15 cellular contexts compared by ENCODE assay signal in genomic region chr9:113906411-113907110, GRCh38. TPM values are rescaled to one million over a fixed set of nuclear protein-coding genes. Genes with fewer than 3 reads are reported as not detected.
DNase-seq lines count a peak whose midpoint lies in the region; ATAC-seq and TF ChIP-seq lines count a peak whose summit lies in the region.
"Had no signal": no experiment of that assay in that cellular context is flagged by ENCODE, and none has a peak within 500 bp of the region (broad histone marks: within the 10 kb centered on the region; RNA-seq: fewer than 3 reads in every experiment).

No MANE protein-coding gene starts in this region.

- CTCF ChIA-PET in AG04450 (lab: Charles Lee) = interaction anchor here (0.9 to 1.1 kb wide), 2 partner anchors 10 to 57 kb away, joined by 3 to 4 read pairs; no protein-coding TSS in a partner anchor

- TF ChIP-seq POLR2A in esophagus muscularis mucosa (IDR thresholded peaks at IDR 0.05; ENCODE audit: low read depth) = no peak

- H3K4me2 ChIP-seq in neuronal stem cell (ENCODE audit: insufficient read depth, low read length, poor library complexity, severe bottlenecking) = no peak overlapping the region
- H3K4me2 ChIP-seq: SK-N-SH had no signal

- H4K8ac ChIP-seq in neuronal stem cell (ENCODE audit: low read depth, low read length) = no peak overlapping the region

- no peak overlapping the region for H3K23ac ChIP-seq in neuronal stem cell (ENCODE audit: low read depth, low read length, poor library complexity)

- no peak overlapping the region for H2AK5ac ChIP-seq in neuronal stem cell (ENCODE audit: low read depth, low read length)

- WGBS in neuronal stem cell (ENCODE audit: extremely low coverage in 2 of 2, insufficient read length in 2 of 2, insufficient replicate concordance in 1 of 2), 2 donors = no CpG with 5 or more reads among the region's 6 CpGs
- 77% methylated on average over 6 of the region's 6 CpGs for WGBS in esophagus muscularis mucosa

- peaks cover 11% of the 10 kb centered on the region for H3K27me3 Mint-ChIP-seq in glutamatergic neuron (ENCODE audit: unreplicated experiment)

- H3K27me3 ChIP-seq in AG04450 (ENCODE audit: control insufficient read depth, insufficient read depth, low read length) (no peaks in the 10 kb centered on the region), neuronal stem cell (ENCODE audit: control insufficient read depth in 3 of 3, insufficient read depth in 3 of 3, low read depth in 1 of 3, low read length in 3 of 3) (no peaks in the 10 kb centered on the region), esophagus muscularis mucosa (no peaks in the 10 kb centered on the region)
- H3K27me3 ChIP-seq: BE2C, brain microvascular endothelial cell had no signal

- H3K79me1 ChIP-seq in neuronal stem cell (ENCODE audit: low read depth, low read length) = peaks cover 5% of the 10 kb centered on the region

- TF ChIP-seq CTCF in AG04450 (IDR thresholded peaks at IDR 0.05; ENCODE audit: low read depth, low read length) = no peak
- TF ChIP-seq CTCF in HFF-Myc (IDR thresholded peaks at IDR 0.05; ENCODE audit: low read depth, low read length, missing control alignments) = no peak
- TF ChIP-seq CTCF in glutamatergic neuron (IDR thresholded peaks at IDR 0.05; ENCODE audit: partially characterized antibody, unreplicated experiment) = no peak
- TF ChIP-seq CTCF in esophagus muscularis mucosa (IDR thresholded peaks at IDR 0.05) = no peak
- TF ChIP-seq CTCF in mucosa of descending colon (IDR thresholded peaks at IDR 0.05) = no peak

- DNase-seq in AG04450 (ENCODE audit: low read depth, low spot score) = no peak
- DNase-seq in HFF-Myc (ENCODE audit: extremely low read depth, low read depth) = peak; percentile 44
- DNase-seq in astrocyte of the hippocampus (ENCODE audit: low read depth, low spot score) = peak; percentile 41
- no peak for DNase-seq in glutamatergic neuron
- no peak for DNase-seq in neuronal stem cell (ENCODE audit: low spot score)
- DNase-seq in esophagus muscularis mucosa (ENCODE audit: extremely low spot score) = no peak
- DNase-seq in mucosa of descending colon = no peak
- DNase-seq: activated naive CD4-positive, alpha-beta T cell; BE2C; brain microvascular endothelial cell; SK-N-SH; stimulated activated CD4-positive, alpha-beta T cell treated with anti-CD3 and anti-CD28 coated beads, Interleukin-12 subunit alpha, Interleukin-12 subunit beta, amount 100 ng/mL, for 4 hours had no signal

- no peak overlapping the region for H2BK15ac ChIP-seq in neuronal stem cell (ENCODE audit: low read length)

- no peak overlapping the region for H3K14ac ChIP-seq in neuronal stem cell (ENCODE audit: low read length)

- H2BK5ac ChIP-seq in neuronal stem cell (ENCODE audit: low read length) = no peak overlapping the region

- H3K18ac ChIP-seq in neuronal stem cell (ENCODE audit: low read length) = no peak overlapping the region

- H2AFZ ChIP-seq in neuronal stem cell (ENCODE audit: low read length) = no peak overlapping the region
- H2AFZ ChIP-seq: parathyroid adenoma had no signal

- peaks cover 46% of the 10 kb centered on the region for H3K4me1 Mint-ChIP-seq in glutamatergic neuron (ENCODE audit: low read depth, unreplicated experiment)

- H3K4me1 ChIP-seq in neuronal stem cell (ENCODE audit: control insufficient read depth in 2 of 2, insufficient read depth in 1 of 2, low read depth in 1 of 2, low read length in 2 of 2) (no peaks in the 10 kb centered on the region), esophagus muscularis mucosa (peaks cover 0 to 8% (median 2%) of the 10 kb centered on the region in 4 donors), mucosa of descending colon (ENCODE audit: low read depth) (no peaks in the 10 kb centered on the region)
- H3K4me1 ChIP-seq: BE2C, parathyroid adenoma had no signal

- no peak for TF ChIP-seq EP300 in esophagus muscularis mucosa (IDR thresholded peaks at IDR 0.05)

- H2BK120ac ChIP-seq in neuronal stem cell (ENCODE audit: low read depth, low read length) = no peak overlapping the region

- H3K36me3 Mint-ChIP-seq in glutamatergic neuron (ENCODE audit: unreplicated experiment) = peaks cover 4% of the 10 kb centered on the region

- H3K27ac ChIP-seq in AG04450 (ENCODE audit: low read depth, low read length) (peak overlapping the region; percentile 39), neuronal stem cell (replicated peaks; ENCODE audit: low read length) (no peak overlapping the region), esophagus muscularis mucosa (replicated peaks in 1 of 4) (no peak overlapping the region)
- H3K27ac ChIP-seq: brain microvascular endothelial cell, HL-60, parathyroid adenoma had no signal

- no peak overlapping the region for H3K4me3 Mint-ChIP-seq in glutamatergic neuron (ENCODE audit: unreplicated experiment)

- H3K36me3 ChIP-seq in neuronal stem cell (replicated peaks in 1 of 2; ENCODE audit: control insufficient read depth in 2 of 2, insufficient read depth in 2 of 2, low read length in 2 of 2) (no peaks in the 10 kb centered on the region), esophagus muscularis mucosa (no peaks in the 10 kb centered on the region), mucosa of descending colon (ENCODE audit: low read depth) (no peaks in the 10 kb centered on the region)
- H3K36me3 ChIP-seq: BE2C, brain microvascular endothelial cell had no signal

- POLR2A ChIA-PET in AG04450 (lab: Yijun Ruan, JAX) = interaction anchor here (0.7 kb wide), 1 partner anchor 15 kb away, joined by 4 read pairs; no protein-coding TSS in a partner anchor

- peaks cover 17% of the 10 kb centered on the region for H3K9me3 Mint-ChIP-seq in glutamatergic neuron (ENCODE audit: unreplicated experiment)

- H3K4me3 ChIP-seq in AG04450 (ENCODE audit: low read depth, low read length) = no peak overlapping the region
- H3K4me3 ChIP-seq in HFF-Myc (replicated peaks; ENCODE audit: low read depth, low read length) = no peak overlapping the region
- H3K4me3 ChIP-seq in neuronal stem cell (ENCODE audit: low read length in 2 of 2) = no peak overlapping the region
- H3K4me3 ChIP-seq in esophagus muscularis mucosa = no peak overlapping the region
- no peak overlapping the region for H3K4me3 ChIP-seq in mucosa of descending colon

- ATAC-seq in GM18868 (IDR thresholded peaks at IDR 0.05; ENCODE audit: unreplicated experiment) = no peak
- no peak for ATAC-seq in mucosa of descending colon

- peak overlapping the region; percentile 16 for H3K27ac Mint-ChIP-seq in glutamatergic neuron (ENCODE audit: unreplicated experiment)

- H3K9me3 ChIP-seq in AG04450 (ENCODE audit: control insufficient read depth, insufficient read depth, low read length) = no peaks in the 10 kb centered on the region
- no peaks in the 10 kb centered on the region for H3K9me3 ChIP-seq in neuronal stem cell (replicated peaks in 1 of 2; ENCODE audit: control insufficient read depth in 2 of 2, insufficient read depth in 1 of 2, low read depth in 1 of 2, low read length in 2 of 2)
- peaks cover 0 to 14% (median 4%) of the 10 kb centered on the region in 4 donors for H3K9me3 ChIP-seq in esophagus muscularis mucosa
- H3K9me3 ChIP-seq in mucosa of descending colon = no peaks in the 10 kb centered on the region
- H3K9me3 ChIP-seq: BE2C had no signal

- no peak overlapping the region for H4K91ac ChIP-seq in neuronal stem cell (ENCODE audit: low read depth, low read length, poor library complexity)

- intact Hi-C loops in esophagus muscularis mucosa (cut with DNase I) (no loop called here), mucosa of descending colon (cut with DNase I, micrococcal nuclease) (no loop called here)

- no peak overlapping the region for H3K9ac ChIP-seq in neuronal stem cell (ENCODE audit: low read depth, low read length, poor library complexity)
- H3K9ac ChIP-seq: parathyroid adenoma, SK-N-SH had no signal

- H3K4ac ChIP-seq in neuronal stem cell (ENCODE audit: low read length) = no peak overlapping the region

- H2BK12ac ChIP-seq in neuronal stem cell (ENCODE audit: low read length) = no peak overlapping the region

RNA-seq across cellular contexts. Expression of gene ZNF618, which starts 30.5 kb away (rescaled TPM):
- polyA plus RNA-seq in AG04450 (2011; rRNA removed) = 8.7 and 11.2 TPM in 2 replicates
- polyA minus RNA-seq in AG04450 (2011; rRNA and poly(A)+ RNA removed) = 16.4 and 21.0 TPM in 2 replicates
- total RNA-seq in glutamatergic neuron (ENCODE audit: unreplicated experiment) (114 TPM), esophagus muscularis mucosa (1 to 10 TPM; 1.2 to 4.5 (median 2.6) TPM), mucosa of descending colon (1 to 10 TPM; 2.7 to 6.2 (median 3.7) TPM)
- 31.5 TPM for polyA plus RNA-seq in neuronal stem cell (2013, experiment 1 of 2)
- polyA plus RNA-seq in neuronal stem cell (2013, experiment 2 of 2) = 32.2 TPM

Comparison
In these comparisons a context has a peak if more than half of its experiments do, and no peak if none do; other contexts are left out.
1. DNase-seq: peak in HFF-Myc (single experiment) and astrocyte of the hippocampus (single experiment); none in AG04450 (single experiment), glutamatergic neuron (single experiment), neuronal stem cell (single experiment), esophagus muscularis mucosa (single experiment) and mucosa of descending colon (0 of 3).
2. RNA of gene ZNF618, which starts 30.5 kb away (total RNA-seq): 114 TPM in glutamatergic neuron (single experiment); 2.7 to 6.2 TPM in mucosa of descending colon and 1.2 to 4.5 TPM in esophagus muscularis mucosa; every median in the first group is over 10 times any median in the second.